Comparison of ENCODE assay signal across 1 cellular context in genomic region chr7:129612112-129613015, GRCh38.
A peak's percentile ranks its signal among the peaks of the same experiment; 100 is the strongest.
TF ChIP-seq lines count a peak whose summit lies in the region.

No MANE protein-coding gene starts in this region.

TF ChIP-seq in H1, 55 proteins besides CTCF, POLR2A, EP300 and RAD21:
- TF ChIP-seq SIRT6 (IDR thresholded peaks at IDR 0.05; ENCODE audit: low read length) (no peak), JUN (IDR thresholded peaks at IDR 0.05; ENCODE audit: low read depth, low read length) (no peak), HDAC2 (IDR thresholded peaks at IDR 0.05; ENCODE audit: borderline replicate concordance in 1 of 2, low read depth in 2 of 2, low read length in 2 of 2) (0 out of 4 replicates have a peak, but pooled peaks of 1 of the 2 experiments have one; percentile 46), MAX (IDR thresholded peaks at IDR 0.05) (no peak), ATF3 (IDR thresholded peaks at IDR 0.05; ENCODE audit: insufficient read depth, low read depth, low read length) (no peak), RFX5 (IDR thresholded peaks at IDR 0.05; ENCODE audit: borderline replicate concordance, low read depth, low read length) (no peak), SAP30 (IDR thresholded peaks at IDR 0.05; ENCODE audit: insufficient read depth, insufficient replicate concordance, low read length) (peak; percentile 84), SUZ12 (IDR thresholded peaks at IDR 0.05; ENCODE audit: low read length) (no peak), ASH2L (IDR thresholded peaks at IDR 0.05; ENCODE audit: low read length) (peak; percentile 23), SIX5 (IDR thresholded peaks at IDR 0.05; ENCODE audit: low read depth, low read length) (no peak), POU5F1 (IDR thresholded peaks at IDR 0.05; ENCODE audit: low read depth, low read length) (no peak), CTBP2 (IDR thresholded peaks at IDR 0.05; ENCODE audit: borderline replicate concordance, insufficient read depth, insufficient read length, low read length) (no peak), KDM4A (IDR thresholded peaks at IDR 0.05; ENCODE audit: low read depth, low read length, severe bottlenecking) (peak; percentile 12), CBX5 (IDR thresholded peaks at IDR 0.05; ENCODE audit: low read depth, low read length) (no peak), EZH2 (IDR thresholded peaks at IDR 0.05; ENCODE audit: low read depth, low read length, severe bottlenecking) (no peak), YY1 (IDR thresholded peaks at IDR 0.05; ENCODE audit: low read depth, low read length) (0 out of 2 replicates have a peak, but pooled peaks have one; percentile 9), ATF2 (IDR thresholded peaks at IDR 0.05; ENCODE audit: low read length) (no peak), SIN3A (conservative IDR thresholded peaks at IDR 0.05 in 1 of 2, IDR thresholded peaks at IDR 0.05 in 1 of 2; ENCODE audit: low read depth in 1 of 2, low read length in 2 of 2) (no peak), EGR1 (IDR thresholded peaks at IDR 0.05; ENCODE audit: borderline replicate concordance, low read depth, low read length) (no peak)
- TF ChIP-seq, protein P1, sequence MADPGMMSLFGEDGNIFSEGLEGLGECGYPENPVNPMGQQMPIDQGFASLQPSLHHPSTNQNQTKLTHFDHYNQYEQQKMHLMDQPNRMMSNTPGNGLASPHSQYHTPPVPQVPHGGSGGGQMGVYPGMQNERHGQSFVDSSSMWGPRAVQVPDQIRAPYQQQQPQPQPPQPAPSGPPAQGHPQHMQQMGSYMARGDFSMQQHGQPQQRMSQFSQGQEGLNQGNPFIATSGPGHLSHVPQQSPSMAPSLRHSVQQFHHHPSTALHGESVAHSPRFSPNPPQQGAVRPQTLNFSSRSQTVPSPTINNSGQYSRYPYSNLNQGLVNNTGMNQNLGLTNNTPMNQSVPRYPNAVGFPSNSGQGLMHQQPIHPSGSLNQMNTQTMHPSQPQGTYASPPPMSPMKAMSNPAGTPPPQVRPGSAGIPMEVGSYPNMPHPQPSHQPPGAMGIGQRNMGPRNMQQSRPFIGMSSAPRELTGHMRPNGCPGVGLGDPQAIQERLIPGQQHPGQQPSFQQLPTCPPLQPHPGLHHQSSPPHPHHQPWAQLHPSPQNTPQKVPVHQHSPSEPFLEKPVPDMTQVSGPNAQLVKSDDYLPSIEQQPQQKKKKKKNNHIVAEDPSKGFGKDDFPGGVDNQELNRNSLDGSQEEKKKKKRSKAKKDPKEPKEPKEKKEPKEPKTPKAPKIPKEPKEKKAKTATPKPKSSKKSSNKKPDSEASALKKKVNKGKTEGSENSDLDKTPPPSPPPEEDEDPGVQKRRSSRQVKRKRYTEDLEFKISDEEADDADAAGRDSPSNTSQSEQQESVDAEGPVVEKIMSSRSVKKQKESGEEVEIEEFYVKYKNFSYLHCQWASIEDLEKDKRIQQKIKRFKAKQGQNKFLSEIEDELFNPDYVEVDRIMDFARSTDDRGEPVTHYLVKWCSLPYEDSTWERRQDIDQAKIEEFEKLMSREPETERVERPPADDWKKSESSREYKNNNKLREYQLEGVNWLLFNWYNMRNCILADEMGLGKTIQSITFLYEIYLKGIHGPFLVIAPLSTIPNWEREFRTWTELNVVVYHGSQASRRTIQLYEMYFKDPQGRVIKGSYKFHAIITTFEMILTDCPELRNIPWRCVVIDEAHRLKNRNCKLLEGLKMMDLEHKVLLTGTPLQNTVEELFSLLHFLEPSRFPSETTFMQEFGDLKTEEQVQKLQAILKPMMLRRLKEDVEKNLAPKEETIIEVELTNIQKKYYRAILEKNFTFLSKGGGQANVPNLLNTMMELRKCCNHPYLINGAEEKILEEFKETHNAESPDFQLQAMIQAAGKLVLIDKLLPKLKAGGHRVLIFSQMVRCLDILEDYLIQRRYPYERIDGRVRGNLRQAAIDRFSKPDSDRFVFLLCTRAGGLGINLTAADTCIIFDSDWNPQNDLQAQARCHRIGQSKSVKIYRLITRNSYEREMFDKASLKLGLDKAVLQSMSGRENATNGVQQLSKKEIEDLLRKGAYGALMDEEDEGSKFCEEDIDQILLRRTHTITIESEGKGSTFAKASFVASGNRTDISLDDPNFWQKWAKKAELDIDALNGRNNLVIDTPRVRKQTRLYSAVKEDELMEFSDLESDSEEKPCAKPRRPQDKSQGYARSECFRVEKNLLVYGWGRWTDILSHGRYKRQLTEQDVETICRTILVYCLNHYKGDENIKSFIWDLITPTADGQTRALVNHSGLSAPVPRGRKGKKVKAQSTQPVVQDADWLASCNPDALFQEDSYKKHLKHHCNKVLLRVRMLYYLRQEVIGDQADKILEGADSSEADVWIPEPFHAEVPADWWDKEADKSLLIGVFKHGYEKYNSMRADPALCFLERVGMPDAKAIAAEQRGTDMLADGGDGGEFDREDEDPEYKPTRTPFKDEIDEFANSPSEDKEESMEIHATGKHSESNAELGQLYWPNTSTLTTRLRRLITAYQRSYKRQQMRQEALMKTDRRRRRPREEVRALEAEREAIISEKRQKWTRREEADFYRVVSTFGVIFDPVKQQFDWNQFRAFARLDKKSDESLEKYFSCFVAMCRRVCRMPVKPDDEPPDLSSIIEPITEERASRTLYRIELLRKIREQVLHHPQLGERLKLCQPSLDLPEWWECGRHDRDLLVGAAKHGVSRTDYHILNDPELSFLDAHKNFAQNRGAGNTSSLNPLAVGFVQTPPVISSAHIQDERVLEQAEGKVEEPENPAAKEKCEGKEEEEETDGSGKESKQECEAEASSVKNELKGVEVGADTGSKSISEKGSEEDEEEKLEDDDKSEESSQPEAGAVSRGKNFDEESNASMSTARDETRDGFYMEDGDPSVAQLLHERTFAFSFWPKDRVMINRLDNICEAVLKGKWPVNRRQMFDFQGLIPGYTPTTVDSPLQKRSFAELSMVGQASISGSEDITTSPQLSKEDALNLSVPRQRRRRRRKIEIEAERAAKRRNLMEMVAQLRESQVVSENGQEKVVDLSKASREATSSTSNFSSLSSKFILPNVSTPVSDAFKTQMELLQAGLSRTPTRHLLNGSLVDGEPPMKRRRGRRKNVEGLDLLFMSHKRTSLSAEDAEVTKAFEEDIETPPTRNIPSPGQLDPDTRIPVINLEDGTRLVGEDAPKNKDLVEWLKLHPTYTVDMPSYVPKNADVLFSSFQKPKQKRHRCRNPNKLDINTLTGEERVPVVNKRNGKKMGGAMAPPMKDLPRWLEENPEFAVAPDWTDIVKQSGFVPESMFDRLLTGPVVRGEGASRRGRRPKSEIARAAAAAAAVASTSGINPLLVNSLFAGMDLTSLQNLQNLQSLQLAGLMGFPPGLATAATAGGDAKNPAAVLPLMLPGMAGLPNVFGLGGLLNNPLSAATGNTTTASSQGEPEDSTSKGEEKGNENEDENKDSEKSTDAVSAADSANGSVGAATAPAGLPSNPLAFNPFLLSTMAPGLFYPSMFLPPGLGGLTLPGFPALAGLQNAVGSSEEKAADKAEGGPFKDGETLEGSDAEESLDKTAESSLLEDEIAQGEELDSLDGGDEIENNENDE (IDR thresholded peaks at IDR 0.05; ENCODE audit: insufficient replicate concordance, low read length): no peak
